ENCODE assay signal across 8 cellular contexts in the genomic region with DNA sequence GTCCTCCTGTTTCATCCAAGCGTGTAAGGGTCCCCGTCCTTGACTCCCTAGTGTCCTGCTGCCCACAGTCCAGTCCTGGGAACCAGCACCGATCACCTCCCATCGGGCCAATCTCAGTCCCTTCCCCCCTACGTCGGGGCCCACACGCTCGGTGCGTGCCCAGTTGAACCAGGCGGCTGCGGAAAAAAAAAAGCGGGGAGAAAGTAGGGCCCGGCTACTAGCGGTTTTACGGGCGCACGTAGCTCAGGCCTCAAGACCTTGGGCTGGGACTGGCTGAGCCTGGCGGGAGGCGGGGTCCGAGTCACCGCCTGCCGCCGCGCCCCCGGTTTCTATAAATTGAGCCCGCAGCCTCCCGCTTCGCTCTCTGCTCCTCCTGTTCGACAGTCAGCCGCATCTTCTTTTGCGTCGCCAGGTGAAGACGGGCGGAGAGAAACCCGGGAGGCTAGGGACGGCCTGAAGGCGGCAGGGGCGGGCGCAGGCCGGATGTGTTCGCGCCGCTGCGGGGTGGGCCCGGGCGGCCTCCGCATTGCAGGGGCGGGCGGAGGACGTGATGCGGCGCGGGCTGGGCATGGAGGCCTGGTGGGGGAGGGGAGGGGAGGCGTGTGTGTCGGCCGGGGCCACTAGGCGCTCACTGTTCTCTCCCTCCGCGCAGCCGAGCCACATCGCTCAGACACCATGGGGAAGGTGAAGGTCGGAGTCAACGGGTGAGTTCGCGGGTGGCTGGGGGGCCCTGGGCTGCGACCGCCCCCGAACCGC. TPM values are rescaled to one million over a fixed set of nuclear protein-coding genes. Genes with fewer than 3 reads are reported as not detected.
A peak's percentile ranks its signal among the peaks of the same experiment; 100 is the strongest.
DNase-seq lines count a peak whose midpoint lies in the region; ATAC-seq and TF ChIP-seq lines count a peak whose summit lies in the region.

Gene GAPDH, plus strand, starts transcription at position 360 of the 756 bp plus-strand sequence. Its CDS starts 316 bp downstream, at position 676.

- BruUV-seq in mammary epithelial cell (replicated peaks; lab: Mats Ljungman, UMichigan) = no TSS peak

- peak; percentile 91 for DNase-seq in AG04450 (ENCODE audit: low read depth, low spot score)
- DNase-seq in NCI-H2227 (lab: John Stamatoyannopoulos, UW; ENCODE audit: unreplicated experiment) = peak; percentile 95
- peak; percentile 97 for DNase-seq in mammary epithelial cell
- peak; percentile 89 for DNase-seq in iPS-NIHi7 (ENCODE audit: extremely low spot score)
- DNase-seq in spleen = peak; percentile 97

- peaks cover 14% of the 10 kb centered on the region for H4K20me1 ChIP-seq in mammary epithelial cell (ENCODE audit: insufficient read depth, low read length)

- H2AFZ ChIP-seq in mammary epithelial cell (ENCODE audit: low read depth, low read length) = peak within 1 kb of the TSS; percentile 31

- 0% methylated on average over 8 of the region's 69 CpGs for WGBS in mammary epithelial cell (ENCODE audit: low coverage, missing lambda C conversion rate)
- 0 to 1% (median 0%) methylated on average over 39 to 69 of the region's 69 CpGs for WGBS in spleen, 5 donors

- H3K79me2 ChIP-seq in mammary epithelial cell (ENCODE audit: insufficient read depth, low read length) = peaks cover 65% of the 10 kb centered on the region

- in situ Hi-C loops in mammary epithelial cell (cut with MboI; ENCODE audit: low sequenced_read_pairs in 2 of 2) = no loop called here

- H3K36me3 ChIP-seq in mammary epithelial cell (ENCODE audit: insufficient read depth, low read length) (peaks cover 29% of the 10 kb centered on the region), spleen (peaks cover 0 to 66% (median 52%) of the 10 kb centered on the region in 6 donors)

- H3K9ac ChIP-seq in mammary epithelial cell (ENCODE audit: insufficient read depth, low read length) = peak within 1 kb of the TSS; percentile 89

- peak; percentile 70 for ATAC-seq in GM18907 (IDR thresholded peaks at IDR 0.05; ENCODE audit: unreplicated experiment)
- peak; percentile 42 for ATAC-seq in HG03139 (IDR thresholded peaks at IDR 0.05; ENCODE audit: unreplicated experiment)

- peak within 1 kb of the TSS; percentile 95 for H3K4me2 ChIP-seq in mammary epithelial cell (ENCODE audit: insufficient read depth, low read depth, low read length)

- peak within 1 kb of the TSS; percentile 97 for H3K4me3 ChIP-seq in AG04450 (ENCODE audit: low read depth, low read length)
- peak within 1 kb of the TSS; percentile 99 for H3K4me3 ChIP-seq in WI38 (ENCODE audit: low read depth, low read length)
- H3K4me3 ChIP-seq in mammary epithelial cell (replicated peaks in 1 of 3; ENCODE audit: insufficient read depth in 1 of 3, low read depth in 2 of 3, low read length in 3 of 3) = peak within 1 kb of the TSS; percentile 64 to 92 (median 91)
- H3K4me3 ChIP-seq in spleen = peak within 1 kb of the TSS; percentile 92 to 99 (median 96)

- H3K27ac ChIP-seq in AG04450 (ENCODE audit: low read depth, low read length) = peak within 1 kb of the TSS; percentile 95
- peak within 1 kb of the TSS; percentile 91 for H3K27ac ChIP-seq in mammary epithelial cell (ENCODE audit: insufficient read depth, low read depth, low read length)
- H3K27ac ChIP-seq in spleen = peak within 1 kb of the TSS; percentile 95 to 99 (median 98)

- H3K9me3 ChIP-seq in AG04450 (ENCODE audit: control insufficient read depth, insufficient read depth, low read length) (peaks cover 7% of the 10 kb centered on the region; the same call in 1 of the 2 replicates), mammary epithelial cell (replicated peaks; ENCODE audit: insufficient read depth, low read length) (no peaks in the 10 kb centered on the region), spleen (no peaks in the 10 kb centered on the region)

- H3K27me3 ChIP-seq in AG04450 (ENCODE audit: control insufficient read depth, insufficient read depth, low read length) (no peaks in the 10 kb centered on the region), mammary epithelial cell (ENCODE audit: insufficient read depth, low read length) (no peaks in the 10 kb centered on the region), spleen (replicated peaks in 1 of 7) (no peaks in the 10 kb centered on the region)

- TF ChIP-seq CTCF in AG04450 (IDR thresholded peaks at IDR 0.05; ENCODE audit: low read depth, low read length) (0 out of 2 replicates have a peak, but pooled peaks have one; percentile 1), WI38 (IDR thresholded peaks at IDR 0.05; ENCODE audit: low read depth, low read length) (no peak), mammary epithelial cell (conservative IDR thresholded peaks at IDR 0.05 in 1 of 2, IDR thresholded peaks at IDR 0.05 in 1 of 2; ENCODE audit: extremely low read depth in 1 of 2, insufficient read depth in 1 of 2, low read depth in 1 of 2, low read length in 2 of 2) (no peak), spleen (IDR thresholded peaks at IDR 0.05 in 8 of 11, conservative IDR thresholded peaks at IDR 0.05 in 3 of 11) (peak in 4 of 11 experiments; percentile 9 to 22 (median 19))

- dilution Hi-C loops in mammary epithelial cell (cut with HindIII; ENCODE audit: low sequenced_read_pairs) = loop anchor here (5.0 kb wide), 1 partner anchor 68 kb away; no protein-coding TSS in a partner anchor

- TF ChIP-seq POLR2A in spleen (IDR thresholded peaks at IDR 0.05) = peak; percentile 51 to 92 (median 85)

- CTCF ChIA-PET in AG04450 (lab: Charles Lee) = interaction anchor here (0.6 to 0.7 kb wide), 2 partner anchors 157 to 390 kb away, joined by 3 to 4 read pairs; no protein-coding TSS in a partner anchor
- CTCF ChIA-PET in mammary epithelial cell (lab: Charles Lee; ENCODE audit: low non-redundant PET) = no interaction called here

- H3K4me1 ChIP-seq in mammary epithelial cell (ENCODE audit: insufficient read depth, low read length) (peaks cover 46% of the 10 kb centered on the region), spleen (peaks cover 44 to 70% (median 62%) of the 10 kb centered on the region in 6 donors)

- intact Hi-C loops in mammary epithelial cell (cut with micrococcal nuclease) (loop anchor here (1.0 to 2.0 kb wide), 3 partner anchors 41 to 202 kb away; partner anchors contain the start of gene MRPL51), spleen (cut with DNase I; ENCODE audit: low total_unique reads) (no loop called here)

- POLR2A ChIA-PET in AG04450 (lab: Yijun Ruan, JAX) = interaction anchor here (0.5 to 7.7 kb wide), 63 partner anchors 8 to 1709 kb away, joined by 3 to 218 read pairs (median 4); partner anchors contain the start of genes CDCA3, IFFO1, LTBR and MLF2

RNA-seq across cellular contexts. Expression of gene GAPDH, which starts in this region (rescaled TPM):
- 9,160 and 11,356 TPM in 2 replicates for polyA plus RNA-seq in AG04450 (2011; rRNA removed)
- 15,456 and 19,888 TPM in 2 replicates for polyA minus RNA-seq in AG04450 (2011; rRNA and poly(A)+ RNA removed)
- total RNA-seq in mammary epithelial cell = over 10,000 TPM in 1 of 2 donors, 1,000 to 10,000 TPM in 1; 6,493 to 13,434 TPM
- 20,785 TPM for polyA plus RNA-seq in mammary epithelial cell
- polyA minus RNA-seq in mammary epithelial cell = 16,557 TPM
- 1,000 to 10,000 TPM in 5 of 7 donors, 100 to 1,000 TPM in 2; 998 to 1,580 (median 1,404) TPM for total RNA-seq in spleen
- 1,000 to 10,000 TPM; 1,133 to 1,680 (median 1,180) TPM for polyA plus RNA-seq in spleen

Comparison
In these comparisons a context has a peak if more than half of its experiments do, and no peak if none do; other contexts are left out.
1. Peak in every context shown above with its lines: DNase-seq, ATAC-seq, H3K4me3 ChIP-seq and H3K27ac ChIP-seq.
2. RNA of gene GAPDH (total RNA-seq): 6,493 to 13,434 TPM in mammary epithelial cell; 998 to 1,580 TPM in spleen; every median in the first group is over 4 times any median in the second.